In the genomic region with DNA sequence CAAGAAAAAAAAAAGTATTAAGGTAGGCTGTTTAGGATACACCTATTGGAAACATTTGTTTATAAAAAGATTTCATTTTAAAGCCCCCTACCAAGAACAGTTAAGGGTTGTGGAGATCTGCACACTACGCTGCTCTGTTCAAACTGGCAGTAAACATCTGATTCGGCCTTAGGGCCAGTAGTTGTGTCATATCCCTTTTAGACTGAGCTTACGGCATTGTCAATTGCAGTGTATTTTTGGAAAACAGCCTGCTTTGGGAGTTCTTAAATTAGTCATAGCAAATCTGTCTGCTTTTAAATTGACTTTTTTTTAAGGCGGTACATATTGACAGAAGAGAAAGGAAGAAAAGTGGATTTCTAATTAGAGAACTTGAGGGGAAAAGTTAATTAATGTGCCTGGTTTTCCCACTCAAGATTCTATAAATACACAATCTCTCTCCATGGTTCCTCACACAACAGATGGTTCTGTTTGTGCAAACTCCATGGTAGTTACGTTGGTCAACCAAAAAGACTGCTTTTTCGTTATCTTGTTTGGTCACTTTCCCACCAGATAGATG, we compare ENCODE assay signal across 11 cellular contexts. TPM values are rescaled to one million over a fixed set of nuclear protein-coding genes. Genes with fewer than 3 reads are reported as not detected.
A peak's percentile ranks its signal among the peaks of the same experiment; 100 is the strongest.
DNase-seq lines count a peak whose midpoint lies in the region; ATAC-seq lines count a peak whose summit lies in the region.
"Had no signal": no experiment of that assay in that cellular context is flagged by ENCODE, and none has a peak within 500 bp of the region (broad histone marks: within the 10 kb centered on the region; RNA-seq: fewer than 3 reads in every experiment).

No MANE protein-coding gene starts in this region.

- H3K36me3 ChIP-seq in CD4-positive, CD25-positive, alpha-beta regulatory T cell (ENCODE audit: control insufficient read depth, insufficient read depth, low read length): no peaks in the 10 kb centered on the region
- H3K36me3 ChIP-seq in MG63 (peaks cover 6% of the 10 kb centered on the region), mesenchymal stem cell (ENCODE audit: control insufficient read depth in 1 of 2, insufficient read depth in 2 of 2, low read depth in 1 of 2, low read length in 2 of 2) (no peaks in the 10 kb centered on the region)

- peak overlapping the region in 2 of 4 donors; percentile 88 to 96 for H3K4me3 Mint-ChIP-seq in CD4-positive, CD25-positive, alpha-beta regulatory T cell

- H3K23ac ChIP-seq in mesenchymal stem cell (ENCODE audit: low read length in 2 of 2): no peak overlapping the region

- no peaks in the 10 kb centered on the region for H3K9me3 Mint-ChIP-seq in CD4-positive, CD25-positive, alpha-beta regulatory T cell

- no peak for DNase-seq in CD4-positive, CD25-positive, alpha-beta regulatory T cell
- peak; percentile 15 for DNase-seq in MG63
- peak; percentile 78 for DNase-seq in cerebellum (ENCODE audit: low spot score)
- DNase-seq in mesenchymal stem cell: peak; percentile 42
- DNase-seq in NCI-H2081 treated with DMSO at 0.1 percent for 48 hours (lab: John Stamatoyannopoulos, UW): no peak
- no peak for DNase-seq in NCI-H2227 (lab: John Stamatoyannopoulos, UW; ENCODE audit: unreplicated experiment)
- DNase-seq in NCI-H1436 treated with DMSO at 0.1 percent for 48 hours (lab: John Stamatoyannopoulos, UW): no peak
- no peak for DNase-seq in stimulated activated CD4-positive, alpha-beta T cell treated with anti-CD3 and anti-CD28 coated beads, Interleukin-4, amount 100 ng/mL, for 4 hours
- DNase-seq: activated CD4-positive, CD25-positive, alpha-beta regulatory T cell treated with anti-CD3 and anti-CD28 coated beads, Interleukin-2, amount 50 U/mL, for 72 hours; NCI-H187 treated with DMSO at 0.1 percent for 48 hours had no signal

- H3K27me3 Mint-ChIP-seq in CD4-positive, CD25-positive, alpha-beta regulatory T cell: peaks cover 18% of the 10 kb centered on the region

- no peak overlapping the region for H3K18ac ChIP-seq in mesenchymal stem cell (ENCODE audit: low read depth in 1 of 2, low read length in 2 of 2)

- no peak overlapping the region for H2BK15ac ChIP-seq in mesenchymal stem cell (ENCODE audit: low read depth, poor library complexity, severe bottlenecking)

- H4K91ac ChIP-seq in mesenchymal stem cell (ENCODE audit: low read length): no peak overlapping the region

- no peak overlapping the region for H3K4me2 ChIP-seq in mesenchymal stem cell (ENCODE audit: low read length, poor library complexity, severe bottlenecking)

- H3K27ac ChIP-seq in CD4-positive, CD25-positive, alpha-beta regulatory T cell (ENCODE audit: insufficient read depth, low read length, poor library complexity, severe bottlenecking): no peak overlapping the region
- no peak overlapping the region for H3K27ac ChIP-seq in mesenchymal stem cell (ENCODE audit: low read length, poor library complexity, severe bottlenecking)

- H2BK5ac ChIP-seq in mesenchymal stem cell (ENCODE audit: low read depth, low read length, poor library complexity, severe bottlenecking): no peak overlapping the region

- H2AFZ ChIP-seq in mesenchymal stem cell (ENCODE audit: low read depth, low read length): no peak overlapping the region
- H2AFZ ChIP-seq: PC-9 had no signal

- no peak overlapping the region for H2BK12ac ChIP-seq in mesenchymal stem cell (ENCODE audit: low read length in 2 of 2)

- peaks cover 32% of the 10 kb centered on the region for H3K4me1 ChIP-seq in CD4-positive, CD25-positive, alpha-beta regulatory T cell (ENCODE audit: control insufficient read depth, insufficient read depth, low read length, poor library complexity, severe bottlenecking)
- H3K4me1 ChIP-seq in mesenchymal stem cell (ENCODE audit: control insufficient read depth, insufficient read depth, low read depth, low read length): peaks cover 5% of the 10 kb centered on the region

- no peaks in the 10 kb centered on the region for H3K9me3 ChIP-seq in CD4-positive, CD25-positive, alpha-beta regulatory T cell (ENCODE audit: control insufficient read depth in 2 of 2, low read length in 2 of 2)
- no peaks in the 10 kb centered on the region for H3K9me3 ChIP-seq in MG63
- H3K9me3 ChIP-seq in mesenchymal stem cell (ENCODE audit: control insufficient read depth, low read length): no peaks in the 10 kb centered on the region

- H3K4me3 ChIP-seq in CD4-positive, CD25-positive, alpha-beta regulatory T cell (ENCODE audit: low read depth, low read length): no peak overlapping the region
- H3K4me3 ChIP-seq in MG63 (no peak overlapping the region), mesenchymal stem cell (ENCODE audit: insufficient read depth in 1 of 2, low read depth in 1 of 2, low read length in 2 of 2) (peak overlapping the region in 1 of 2 experiments; percentile 27)

- H2AK5ac ChIP-seq in mesenchymal stem cell (ENCODE audit: low read length, severe bottlenecking): no peak overlapping the region

- ATAC-seq in CD4-positive, CD25-positive, alpha-beta regulatory T cell (ENCODE audit: low read depth in 2 of 2): no peak

- H3K4ac ChIP-seq in mesenchymal stem cell (ENCODE audit: low read depth in 1 of 2, low read length in 2 of 2): no peak overlapping the region

- no peaks in the 10 kb centered on the region for H3K79me1 ChIP-seq in mesenchymal stem cell (replicated peaks; ENCODE audit: low read length, poor library complexity, severe bottlenecking)

- H2BK120ac ChIP-seq in mesenchymal stem cell (ENCODE audit: low read depth, low read length): no peak overlapping the region

- H4K8ac ChIP-seq in mesenchymal stem cell (ENCODE audit: low read length): no peak overlapping the region

- H3K14ac ChIP-seq in mesenchymal stem cell (ENCODE audit: low read length in 2 of 2): no peak overlapping the region

- 75% methylated on average over 5 of the region's 6 CpGs for WGBS in mesenchymal stem cell

- H3K27ac Mint-ChIP-seq in CD4-positive, CD25-positive, alpha-beta regulatory T cell: peak overlapping the region in 2 of 3 donors; percentile 20 to 94

- H3K9ac ChIP-seq in mesenchymal stem cell (ENCODE audit: low read length): peak overlapping the region; percentile 99

- peaks cover 8 to 39% (median 18%) of the 10 kb centered on the region in 4 donors for H3K4me1 Mint-ChIP-seq in CD4-positive, CD25-positive, alpha-beta regulatory T cell

- H3K27me3 ChIP-seq in CD4-positive, CD25-positive, alpha-beta regulatory T cell (ENCODE audit: control insufficient read depth, insufficient read depth, low read length): peaks cover 10% of the 10 kb centered on the region
- no peaks in the 10 kb centered on the region for H3K27me3 ChIP-seq in MG63
- no peaks in the 10 kb centered on the region for H3K27me3 ChIP-seq in mesenchymal stem cell (ENCODE audit: control insufficient read depth in 1 of 2, insufficient read depth in 1 of 2, low read length in 2 of 2)

- peaks cover 3% of the 10 kb centered on the region for H3K36me3 Mint-ChIP-seq in CD4-positive, CD25-positive, alpha-beta regulatory T cell

RNA-seq across cellular contexts. Expression of gene ELK4, which starts 1.7 kb away (rescaled TPM):
- 106 TPM for total RNA-seq in CD4-positive, CD25-positive, alpha-beta regulatory T cell
- polyA plus RNA-seq in CD4-positive, CD25-positive, alpha-beta regulatory T cell: 1 to 10 TPM; 3.5 to 4.7 (median 4.6) TPM
- total RNA-seq in MG63 (2014; rRNA removed; shearing (Covaris generic); ENCODE audit: low replicate concordance): 16.5 and 20.9 TPM in 2 replicates
- total RNA-seq in cerebellum: 17.3 TPM
- polyA plus RNA-seq in mesenchymal stem cell (2013, experiment 1 of 2): 12.7 TPM
- polyA plus RNA-seq in mesenchymal stem cell (2013, experiment 2 of 2): 12.6 TPM

RNA-seq across cellular contexts. Expression of gene SLC45A3, which starts 46.8 kb away (rescaled TPM):
- 0.74 TPM for total RNA-seq in CD4-positive, CD25-positive, alpha-beta regulatory T cell
- not detected for polyA plus RNA-seq in CD4-positive, CD25-positive, alpha-beta regulatory T cell
- 1.7 and 3.2 TPM in 2 replicates for total RNA-seq in MG63 (2014; rRNA removed; shearing (Covaris generic); ENCODE audit: low replicate concordance)
- 1.3 TPM for total RNA-seq in cerebellum
- polyA plus RNA-seq in mesenchymal stem cell (2013, experiment 1 of 2): 4.2 TPM
- polyA plus RNA-seq in mesenchymal stem cell (2013, experiment 2 of 2): 4.5 TPM

Comparison
In these comparisons a context has a peak if more than half of its experiments do, and no peak if none do; other contexts are left out.
1. DNase-seq: peak in MG63 (single experiment), cerebellum (single experiment) and mesenchymal stem cell (single experiment); none in CD4-positive, CD25-positive, alpha-beta regulatory T cell (0 of 3), NCI-H2081 treated with DMSO at 0.1 percent for 48 hours (single experiment), NCI-H2227 (single experiment), NCI-H1436 treated with DMSO at 0.1 percent for 48 hours (single experiment) and stimulated activated CD4-positive, alpha-beta T cell treated with anti-CD3 and anti-CD28 coated beads, Interleukin-4, amount 100 ng/mL, for 4 hours (0 of 2).